ENCODE assay signal across 18 cellular contexts in the genomic region with DNA sequence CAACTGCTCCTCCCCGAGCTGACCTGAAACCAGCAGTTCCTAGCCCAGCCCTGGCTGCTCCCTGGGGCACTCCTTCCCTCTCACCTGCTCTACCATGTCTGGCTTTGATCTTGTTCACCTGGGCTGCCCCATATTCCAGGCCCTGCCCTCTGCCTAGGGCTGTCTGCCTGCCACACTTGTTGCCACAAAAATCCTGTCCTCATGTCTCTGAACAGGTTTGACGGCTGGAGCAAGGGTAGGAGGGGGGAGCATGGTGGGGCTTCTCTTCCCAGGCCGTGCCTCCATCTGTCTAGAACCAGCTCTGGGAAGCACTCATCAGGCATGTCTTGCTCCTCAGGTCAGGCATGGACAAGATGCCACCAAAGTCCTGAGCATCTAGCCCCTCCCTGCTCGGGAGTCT. TPM values are rescaled to one million over a fixed set of nuclear protein-coding genes. Genes with fewer than 3 reads are reported as not detected.
DNase-seq lines count a peak whose midpoint lies in the region; ATAC-seq and TF ChIP-seq lines count a peak whose summit lies in the region.
"Had no signal": no experiment of that assay in that cellular context is flagged by ENCODE, and none has a peak within 500 bp of the region (broad histone marks: within the 10 kb centered on the region; RNA-seq: fewer than 3 reads in every experiment).

No MANE protein-coding gene starts in this region.

- H3K27ac Mint-ChIP-seq in activated naive CD8-positive, alpha-beta T cell treated with anti-CD3 and anti-CD28 coated beads for 36 hours = peak overlapping the region; percentile 14
- H3K27ac Mint-ChIP-seq in activated naive CD8-positive, alpha-beta T cell treated with anti-CD3 and anti-CD28 coated beads, Interleukin-2, amount 50 U/mL, for 24 hours = no peak overlapping the region
- H3K27ac Mint-ChIP-seq in mesothelial cell of epicardium = peak overlapping the region; percentile 72
- H3K27ac Mint-ChIP-seq in activated naive CD4-positive, alpha-beta T cell treated with anti-CD3 and anti-CD28 coated beads, Interleukin-2, amount 10 ng/mL, durations not matched to agents 7 days and 5 days = no peak overlapping the region
- H3K27ac Mint-ChIP-seq: activated CD4-positive, alpha-beta T cell treated with anti-CD3 and anti-CD28 coated beads, Interleukin-2, amount 10 ng/mL, durations not matched to agents 7 days and 5 days; CD8-positive, alpha-beta memory T cell; T-helper 1 cell treated with Interleukin-12 subunit alpha and Interleukin-12 subunit beta and Interleukin-4 antibody, amounts not matched to agents 30 μg/mL and 1 μg/mL, for 36 hours had no signal

- H3K4me3 Mint-ChIP-seq in activated naive CD8-positive, alpha-beta T cell treated with anti-CD3 and anti-CD28 coated beads for 36 hours = no peak overlapping the region
- no peak overlapping the region for H3K4me3 Mint-ChIP-seq in activated naive CD8-positive, alpha-beta T cell treated with anti-CD3 and anti-CD28 coated beads, Interleukin-2, amount 50 U/mL, for 24 hours
- H3K4me3 Mint-ChIP-seq in mesothelial cell of epicardium = no peak overlapping the region
- H3K4me3 Mint-ChIP-seq in activated naive CD4-positive, alpha-beta T cell treated with anti-CD3 and anti-CD28 coated beads, Interleukin-2, amount 10 ng/mL, durations not matched to agents 7 days and 5 days = no peak overlapping the region
- H3K4me3 Mint-ChIP-seq: activated CD4-positive, alpha-beta T cell treated with anti-CD3 and anti-CD28 coated beads, Interleukin-2, amount 10 ng/mL, durations not matched to agents 7 days and 5 days; activated T-cell treated with anti-CD3 and anti-CD28 coated beads, Interleukin-2, amount 50 U/mL, for 4 hours; CD8-positive, alpha-beta memory T cell; T-helper 1 cell treated with Interleukin-12 subunit alpha and Interleukin-12 subunit beta and Interleukin-4 antibody, amounts not matched to agents 30 μg/mL and 1 μg/mL, for 36 hours had no signal

- no peaks in the 10 kb centered on the region for H3K9me3 ChIP-seq in vagina
- H3K9me3 ChIP-seq: A549 had no signal

- no peaks in the 10 kb centered on the region for H3K36me3 Mint-ChIP-seq in activated naive CD8-positive, alpha-beta T cell treated with anti-CD3 and anti-CD28 coated beads for 36 hours
- H3K36me3 Mint-ChIP-seq in activated naive CD8-positive, alpha-beta T cell treated with anti-CD3 and anti-CD28 coated beads, Interleukin-2, amount 50 U/mL, for 24 hours (ENCODE audit: low read depth) = no peaks in the 10 kb centered on the region
- H3K36me3 Mint-ChIP-seq in mesothelial cell of epicardium = no peaks in the 10 kb centered on the region
- H3K36me3 Mint-ChIP-seq in activated naive CD4-positive, alpha-beta T cell treated with anti-CD3 and anti-CD28 coated beads, Interleukin-2, amount 10 ng/mL, durations not matched to agents 7 days and 5 days = no peaks in the 10 kb centered on the region
- H3K36me3 Mint-ChIP-seq: CD8-positive, alpha-beta memory T cell had no signal

- intact Hi-C loops in vagina (cut with DNase I) = loop anchor here (5.0 kb wide), 1 partner anchor 67 kb away; a partner anchor contains a TSS

- H3K36me3 ChIP-seq in vagina = no peaks in the 10 kb centered on the region

- H3K27ac ChIP-seq in vagina = peak overlapping the region; percentile 81
- H3K27ac ChIP-seq: A549, KMS-11 had no signal

- no peak for TF ChIP-seq POLR2A in vagina (IDR thresholded peaks at IDR 0.05)

- DNase-seq in activated naive CD8-positive, alpha-beta T cell treated with anti-CD3 and anti-CD28 coated beads for 36 hours = no peak
- no peak for DNase-seq in activated naive CD8-positive, alpha-beta T cell treated with anti-CD3 and anti-CD28 coated beads, Interleukin-2, amount 50 U/mL, for 24 hours
- peak; percentile 52 for DNase-seq in ecto neural progenitor cell (ENCODE audit: low spot score)
- no peak for DNase-seq in mesothelial cell of epicardium (ENCODE audit: low spot score in 2 of 2, unreplicated experiment in 2 of 2)
- DNase-seq in vagina (ENCODE audit: extremely low spot score in 2 of 2) = peak in 1 of 2 donors; percentile 91
- no peak for DNase-seq in activated naive CD4-positive, alpha-beta T cell treated with anti-CD3 and anti-CD28 coated beads, Interleukin-2, amount 10 ng/mL, durations not matched to agents 7 days and 5 days
- DNase-seq in NCI-H446 (lab: John Stamatoyannopoulos, UW) = no peak
- no peak for DNase-seq in foreskin fibroblast
- DNase-seq: activated CD4-positive, alpha-beta T cell treated with anti-CD3 and anti-CD28 coated beads, Interleukin-2, amount 10 ng/mL, durations not matched to agents 7 days and 5 days; activated T-cell treated with anti-CD3 and anti-CD28 coated beads, Interleukin-2, amount 50 U/mL, for 4 hours; CD8-positive, alpha-beta memory T cell; NCI-H1417 treated with DMSO at 0.1 percent for 48 hours; stimulated activated CD4-positive, alpha-beta T cell treated with anti-CD3 and anti-CD28 coated beads, Interleukin-4, amount 100 ng/mL, for 1 hour had no signal

- H3K27me3 Mint-ChIP-seq in activated naive CD8-positive, alpha-beta T cell treated with anti-CD3 and anti-CD28 coated beads for 36 hours = peaks cover 35% of the 10 kb centered on the region
- H3K27me3 Mint-ChIP-seq in activated naive CD8-positive, alpha-beta T cell treated with anti-CD3 and anti-CD28 coated beads, Interleukin-2, amount 50 U/mL, for 24 hours = peaks cover 15% of the 10 kb centered on the region
- H3K27me3 Mint-ChIP-seq in mesothelial cell of epicardium (ENCODE audit: low read depth) = no peaks in the 10 kb centered on the region
- peaks cover 19% of the 10 kb centered on the region for H3K27me3 Mint-ChIP-seq in activated naive CD4-positive, alpha-beta T cell treated with anti-CD3 and anti-CD28 coated beads, Interleukin-2, amount 10 ng/mL, durations not matched to agents 7 days and 5 days

- H3K4me3 ChIP-seq in vagina (no peak overlapping the region), foreskin fibroblast (ENCODE audit: low read depth in 1 of 2, low read length in 2 of 2) (no peak overlapping the region)
- H3K4me3 ChIP-seq: A549, coronary artery, GM23248 had no signal

- H3K9me3 Mint-ChIP-seq in activated naive CD8-positive, alpha-beta T cell treated with anti-CD3 and anti-CD28 coated beads for 36 hours = no peaks in the 10 kb centered on the region
- H3K9me3 Mint-ChIP-seq in activated naive CD8-positive, alpha-beta T cell treated with anti-CD3 and anti-CD28 coated beads, Interleukin-2, amount 50 U/mL, for 24 hours = no peaks in the 10 kb centered on the region
- no peaks in the 10 kb centered on the region for H3K9me3 Mint-ChIP-seq in mesothelial cell of epicardium
- H3K9me3 Mint-ChIP-seq in activated naive CD4-positive, alpha-beta T cell treated with anti-CD3 and anti-CD28 coated beads, Interleukin-2, amount 10 ng/mL, durations not matched to agents 7 days and 5 days = no peaks in the 10 kb centered on the region
- H3K9me3 Mint-ChIP-seq: activated CD4-positive, alpha-beta T cell treated with anti-CD3 and anti-CD28 coated beads, Interleukin-2, amount 10 ng/mL, durations not matched to agents 7 days and 5 days; activated T-cell treated with anti-CD3 and anti-CD28 coated beads, Interleukin-2, amount 50 U/mL, for 4 hours; CD8-positive, alpha-beta memory T cell; T-helper 1 cell treated with Interleukin-12 subunit alpha and Interleukin-12 subunit beta and Interleukin-4 antibody, amounts not matched to agents 30 μg/mL and 1 μg/mL, for 36 hours had no signal

- no peak for ATAC-seq in activated naive CD8-positive, alpha-beta T cell treated with anti-CD3 and anti-CD28 coated beads, Interleukin-2, amount 50 U/mL, for 24 hours
- ATAC-seq: activated T-cell treated with anti-CD3 and anti-CD28 coated beads, Interleukin-2, amount 50 U/mL, for 4 hours had no signal

- CTCF ChIA-PET in activated naive CD4-positive, alpha-beta T cell treated with anti-CD3 and anti-CD28 coated beads, Interleukin-2, amount 10 ng/mL, durations not matched to agents 7 days and 5 days (lab: Charles Lee) = interaction anchor here (4.0 to 7.6 kb wide), 2 partner anchors 70 to 74 kb away, joined by 13 to 78 read pairs; no protein-coding TSS in a partner anchor

- H3K4me1 Mint-ChIP-seq in activated naive CD8-positive, alpha-beta T cell treated with anti-CD3 and anti-CD28 coated beads for 36 hours = peaks cover 9% of the 10 kb centered on the region
- peaks cover 17% of the 10 kb centered on the region for H3K4me1 Mint-ChIP-seq in activated naive CD8-positive, alpha-beta T cell treated with anti-CD3 and anti-CD28 coated beads, Interleukin-2, amount 50 U/mL, for 24 hours
- H3K4me1 Mint-ChIP-seq in mesothelial cell of epicardium = peaks cover 53% of the 10 kb centered on the region
- peaks cover 13% of the 10 kb centered on the region for H3K4me1 Mint-ChIP-seq in activated naive CD4-positive, alpha-beta T cell treated with anti-CD3 and anti-CD28 coated beads, Interleukin-2, amount 10 ng/mL, durations not matched to agents 7 days and 5 days

- peaks cover 68% of the 10 kb centered on the region for H3K4me1 ChIP-seq in vagina

- no peaks in the 10 kb centered on the region for H3K27me3 ChIP-seq in vagina

- no peak for TF ChIP-seq CTCF in mesothelial cell of epicardium (IDR thresholded peaks at IDR 0.05; ENCODE audit: unreplicated experiment)
- TF ChIP-seq CTCF in vagina (IDR thresholded peaks at IDR 0.05) = no peak
- no peak for TF ChIP-seq CTCF in foreskin fibroblast (IDR thresholded peaks at IDR 0.05; ENCODE audit: low read depth, low read length)

RNA-seq across cellular contexts. Expression of a gene that starts 44.3 kb away (rescaled TPM):
- total RNA-seq in activated naive CD8-positive, alpha-beta T cell treated with anti-CD3 and anti-CD28 coated beads for 36 hours = not detected
- total RNA-seq in mesothelial cell of epicardium = 146 to 165 TPM (median 151 TPM) in 3 replicates
- 16.0 TPM for total RNA-seq in vagina
- total RNA-seq: activated CD4-positive, alpha-beta T cell treated with anti-CD3 and anti-CD28 coated beads, Interleukin-2, amount 10 ng/mL, durations not matched to agents 7 days and 5 days had no signal

Comparison
In these comparisons a context has a peak if more than half of its experiments do, and no peak if none do; other contexts are left out.
1. H3K27ac Mint-ChIP-seq: peak in activated naive CD8-positive, alpha-beta T cell treated with anti-CD3 and anti-CD28 coated beads for 36 hours (single experiment) and mesothelial cell of epicardium (single experiment); none in activated naive CD8-positive, alpha-beta T cell treated with anti-CD3 and anti-CD28 coated beads, Interleukin-2, amount 50 U/mL, for 24 hours (single experiment) and activated naive CD4-positive, alpha-beta T cell treated with anti-CD3 and anti-CD28 coated beads, Interleukin-2, amount 10 ng/mL, durations not matched to agents 7 days and 5 days (single experiment).
2. RNA of a gene that starts 44.3 kb away (total RNA-seq): 146 to 165 TPM in mesothelial cell of epicardium and 16.0 TPM in vagina (single experiment); not detected in activated naive CD8-positive, alpha-beta T cell treated with anti-CD3 and anti-CD28 coated beads for 36 hours; every median in the first group is over 10 times any median in the second.